8 cellular contexts compared by ENCODE assay signal in the genomic region with DNA sequence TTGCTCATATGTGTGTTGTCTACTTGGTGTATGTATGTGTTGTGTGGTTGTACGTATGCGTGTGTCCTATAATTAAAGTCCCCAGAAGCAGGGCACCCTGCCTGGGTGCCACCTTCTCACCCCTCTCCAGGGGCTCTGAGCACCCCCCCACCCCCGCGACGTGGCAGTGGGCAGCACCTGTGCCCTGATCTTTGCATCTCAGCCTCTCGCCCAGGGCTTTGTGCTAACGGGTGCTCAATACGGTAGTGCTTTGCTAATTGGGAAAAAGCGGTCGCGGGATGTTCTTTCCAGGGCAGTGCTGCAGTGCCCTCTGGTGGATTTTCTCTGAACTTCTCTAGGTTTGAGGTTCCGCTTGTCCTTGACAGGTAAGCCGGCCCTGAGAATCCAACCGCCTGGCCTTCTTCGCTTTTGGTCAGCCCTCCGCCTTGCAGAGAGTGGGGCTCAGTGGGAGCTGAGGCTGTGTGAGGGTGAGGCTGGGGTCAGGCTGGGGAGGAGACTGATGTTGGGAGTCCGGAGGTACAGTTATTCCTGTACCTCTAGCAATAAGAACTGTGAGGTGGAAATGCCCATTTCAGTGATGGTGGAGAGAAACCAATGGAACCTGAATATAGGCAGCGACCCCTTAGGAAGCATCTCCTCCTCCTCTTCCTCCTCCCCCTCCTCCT. TPM values are rescaled to one million over a fixed set of nuclear protein-coding genes. Genes with fewer than 3 reads are reported as not detected.
DNase-seq lines count a peak whose midpoint lies in the region; ATAC-seq, FAIRE-seq and TF ChIP-seq lines count a peak whose summit lies in the region.
"Had no signal": no experiment of that assay in that cellular context is flagged by ENCODE, and none has a peak within 500 bp of the region (broad histone marks: within the 10 kb centered on the region; RNA-seq: fewer than 3 reads in every experiment).

No MANE protein-coding gene starts in this region.

- no peaks in the 10 kb centered on the region for H3K9me2 ChIP-seq in OCI-LY7 (ENCODE audit: insufficient read depth, low read length)

- peak; percentile 76 for FAIRE-seq in GM12892 (lab: Jason Lieb, UNC)

- no peak overlapping the region for H3K27ac Mint-ChIP-seq in natural killer cell treated with Interleukin-12 subunit alpha and Interleukin-12 subunit beta and Interleukin-15 and Interleukin-18, amount 100 ng/mL, for 72 hours

- H3K9me3 Mint-ChIP-seq in natural killer cell treated with Interleukin-12 subunit alpha and Interleukin-12 subunit beta and Interleukin-15 and Interleukin-18, amount 100 ng/mL, for 72 hours: no peaks in the 10 kb centered on the region

- H3K4me3 ChIP-seq in KMS-11 (IDR thresholded peaks at IDR 0.05; ENCODE audit: insufficient read depth, low read depth, low read length): no peak overlapping the region
- no peak overlapping the region for H3K4me3 ChIP-seq in OCI-LY7 (ENCODE audit: low read depth, low read length, poor library complexity, severe bottlenecking)

- DNase-seq in GM12892 (ENCODE audit: insufficient read length) (peak; percentile 63), OCI-LY7 (ENCODE audit: low spot score) (peak; percentile 73), activated T-cell treated with anti-CD3 and anti-CD28 coated beads for 1 hour (ENCODE audit: low read depth) (peak; percentile 57)
- DNase-seq in natural killer cell treated with Interleukin-12 subunit alpha and Interleukin-12 subunit beta and Interleukin-15 and Interleukin-18, amount 100 ng/mL, for 72 hours (ENCODE audit: low spot score): no peak
- peak; percentile 46 for DNase-seq in stimulated activated naive CD4-positive, alpha-beta T cell treated with Interleukin-2 at 50 U/mL for 16 hours (lab: John Stamatoyannopoulos, UW)

- H3K4me3 Mint-ChIP-seq in natural killer cell treated with Interleukin-12 subunit alpha and Interleukin-12 subunit beta and Interleukin-15 and Interleukin-18, amount 100 ng/mL, for 72 hours: no peak overlapping the region

- peaks cover 27% of the 10 kb centered on the region for H3K27me3 ChIP-seq in KMS-11 (ENCODE audit: insufficient read depth, low read depth)

- H3K27ac ChIP-seq in KMS-11: no peak overlapping the region
- H3K27ac ChIP-seq in OCI-LY7 (ENCODE audit: low read depth, low read length, poor library complexity, severe bottlenecking): no peak overlapping the region

- TF ChIP-seq POLR2A in GM12892 (IDR thresholded peaks at IDR 0.05; ENCODE audit: low read depth, low read length): no peak

- H3K79me2 ChIP-seq in KMS-11 (ENCODE audit: insufficient read depth, low read depth) (no peaks in the 10 kb centered on the region), OCI-LY7 (ENCODE audit: insufficient read depth, low read depth, low read length) (no peaks in the 10 kb centered on the region)

- CTCF ChIA-PET in OCI-LY7 (lab: Charles Lee; ENCODE audit: unreplicated experiment): no interaction called here

- intact Hi-C loops in OCI-LY7 (cut with micrococcal nuclease; ENCODE audit: unreplicated experiment): loop anchor here (2.0 to 5.0 kb wide), 2 partner anchors 127 to 173 kb away; no protein-coding TSS in a partner anchor

- POLR2A ChIA-PET in OCI-LY7 (lab: Charles Lee): interaction anchor here (0.6 kb wide), 1 partner anchor 1118 kb away, joined by 3 read pairs; no protein-coding TSS in a partner anchor

- H3K4me2 ChIP-seq in KMS-11 (peak overlapping the region; percentile 50; the same call in 1 of the 2 replicates), OCI-LY7 (ENCODE audit: low read length) (no peak overlapping the region)

- H3K9ac ChIP-seq in KMS-11: no peak overlapping the region

- H3K4me1 ChIP-seq in KMS-11 (ENCODE audit: low read depth, poor library complexity, severe bottlenecking) (no peaks in the 10 kb centered on the region), OCI-LY7 (ENCODE audit: insufficient read depth, low read length, poor library complexity, severe bottlenecking) (no peaks in the 10 kb centered on the region)

- no TSS peak for BruUV-seq in OCI-LY7 (replicated peaks; lab: Mats Ljungman, UMichigan)

- TF ChIP-seq CTCF in KMS-11 (conservative IDR thresholded peaks at IDR 0.05; ENCODE audit: low read depth, low read length): peak; percentile 95
- peak; percentile 85 for TF ChIP-seq CTCF in OCI-LY7 (conservative IDR thresholded peaks at IDR 0.05; ENCODE audit: low read length)

- peaks cover 8% of the 10 kb centered on the region in 2 donors for H3K4me1 Mint-ChIP-seq in natural killer cell treated with Interleukin-12 subunit alpha and Interleukin-12 subunit beta and Interleukin-15 and Interleukin-18, amount 100 ng/mL, for 72 hours (ENCODE audit: low read depth in 2 of 2)

- peaks cover 38 to 39% of the 10 kb centered on the region in 2 donors for H3K27me3 Mint-ChIP-seq in natural killer cell treated with Interleukin-12 subunit alpha and Interleukin-12 subunit beta and Interleukin-15 and Interleukin-18, amount 100 ng/mL, for 72 hours

- peak; percentile 85 for ATAC-seq in esophagus mucosa
- ATAC-seq in natural killer cell treated with Interleukin-12 subunit alpha and Interleukin-12 subunit beta and Interleukin-15 and Interleukin-18, amount 100 ng/mL, for 72 hours: peak; percentile 64 to 71

- no peaks in the 10 kb centered on the region for H3K9me3 ChIP-seq in OCI-LY7 (ENCODE audit: low read length)

- H4K20me1 ChIP-seq in KMS-11 (ENCODE audit: insufficient read depth) (no peaks in the 10 kb centered on the region), OCI-LY7 (ENCODE audit: insufficient read depth, low read length) (no peaks in the 10 kb centered on the region)

- no peaks in the 10 kb centered on the region for H3K36me3 Mint-ChIP-seq in natural killer cell treated with Interleukin-12 subunit alpha and Interleukin-12 subunit beta and Interleukin-15 and Interleukin-18, amount 100 ng/mL, for 72 hours

- H3K36me3 ChIP-seq in KMS-11 (ENCODE audit: insufficient read depth) (no peaks in the 10 kb centered on the region), OCI-LY7 (ENCODE audit: insufficient read depth, low read length) (no peaks in the 10 kb centered on the region)

- H2AFZ ChIP-seq in KMS-11 (ENCODE audit: low read depth): peak overlapping the region; percentile 11; the same call in 1 of the 2 replicates
- H2AFZ ChIP-seq in OCI-LY7 (ENCODE audit: low read length): no peak overlapping the region

RNA-seq across cellular contexts. Expression of a gene that starts 17.6 kb away (rescaled TPM):
- polyA plus RNA-seq in GM12892 (2012; ENCODE audit: missing spikeins): not detected
- not detected in 2 replicates for total RNA-seq in OCI-LY7 (2014; rRNA removed; shearing (Covaris generic))
- total RNA-seq in OCI-LY7 (2022): not detected in 2 replicates
- 44.7 TPM for total RNA-seq in esophagus mucosa
- not detected for total RNA-seq in natural killer cell treated with Interleukin-12 subunit alpha and Interleukin-12 subunit beta and Interleukin-15 and Interleukin-18, amount 100 ng/mL, for 72 hours
- total RNA-seq: pulmonary artery endothelial cell had no signal

Comparison
In these comparisons a context has a peak if more than half of its experiments do, and no peak if none do; other contexts are left out.
1. RNA of a gene that starts 17.6 kb away (total RNA-seq): 44.7 TPM in esophagus mucosa (single experiment); not detected in natural killer cell treated with Interleukin-12 subunit alpha and Interleukin-12 subunit beta and Interleukin-15 and Interleukin-18, amount 100 ng/mL, for 72 hours and not detected in OCI-LY7; every median in the first group is over 10 times any median in the second.